Comparison of ENCODE assay signal across 7 cellular contexts in the genomic region with DNA sequence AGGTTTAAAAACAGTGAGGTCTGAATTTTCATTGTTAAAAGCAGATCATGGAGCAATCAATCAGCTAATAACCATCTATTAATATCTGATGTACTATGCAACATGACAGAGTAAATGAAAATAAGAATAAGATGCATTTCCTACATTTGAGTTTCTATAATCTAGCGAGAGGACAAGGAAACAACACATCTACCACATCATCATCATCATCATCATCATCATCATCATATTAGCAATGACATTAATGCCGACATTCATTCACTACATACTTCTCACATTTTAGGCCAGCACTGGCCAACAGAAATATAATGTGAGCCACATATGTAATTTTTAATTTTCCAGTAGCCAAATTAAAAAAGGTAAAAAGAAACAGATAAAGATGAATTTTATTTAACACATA.
"Had no signal": no experiment of that assay in that cellular context is flagged by ENCODE, and none has a peak within 500 bp of the region (broad histone marks: within the 10 kb centered on the region; RNA-seq: fewer than 3 reads in every experiment).

No MANE protein-coding gene starts in this region.

- ATAC-seq: GM12878 had no signal

- H3K4me3 ChIP-seq: GM12878 had no signal

- DNase-seq: GDM1, GF-D8 had no signal

- FAIRE-seq: G401.6, GM12878, GM12892, GM18507, GM19239 had no signal
